20 cellular contexts compared by ENCODE assay signal in genomic region chr5:150227606-150228273, GRCh38. TPM values are rescaled to one million over a fixed set of nuclear protein-coding genes. Genes with fewer than 3 reads are reported as not detected.
DNase-seq lines count a peak whose midpoint lies in the region; ATAC-seq and TF ChIP-seq lines count a peak whose summit lies in the region.
"Had no signal": no experiment of that assay in that cellular context is flagged by ENCODE, and none has a peak within 500 bp of the region (broad histone marks: within the 10 kb centered on the region; RNA-seq: fewer than 3 reads in every experiment).

No MANE protein-coding gene starts in this region.

- H3K9me3 Mint-ChIP-seq in HFFc6 (no peaks in the 10 kb centered on the region), endothelial cell (ENCODE audit: unreplicated experiment) (no peaks in the 10 kb centered on the region)
- H3K9me3 Mint-ChIP-seq: activated CD4-positive, alpha-beta memory T cell treated with anti-CD3 and anti-CD28 coated beads, Interleukin-2, amount 10 ng/mL, durations not matched to agents 7 days and 5 days; activated naive CD4-positive, alpha-beta T cell treated with anti-CD3 and anti-CD28 coated beads, Interleukin-2, amount 50 U/mL, for 72 hours had no signal

- H3K27me3 Mint-ChIP-seq in HFFc6 (ENCODE audit: insufficient read depth) (no peaks in the 10 kb centered on the region; the same call in none of the 2 replicates), endothelial cell (ENCODE audit: unreplicated experiment) (peaks cover 4% of the 10 kb centered on the region)
- H3K27me3 Mint-ChIP-seq: activated CD4-positive, alpha-beta memory T cell treated with anti-CD3 and anti-CD28 coated beads, Interleukin-2, amount 10 ng/mL, durations not matched to agents 7 days and 5 days; brain had no signal

- no peaks in the 10 kb centered on the region for H3K36me3 Mint-ChIP-seq in HFFc6 (ENCODE audit: low read depth)
- no peaks in the 10 kb centered on the region for H3K36me3 Mint-ChIP-seq in endothelial cell (ENCODE audit: low read depth, unreplicated experiment)
- H3K36me3 Mint-ChIP-seq: activated naive CD4-positive, alpha-beta T cell treated with anti-CD3 and anti-CD28 coated beads, Interleukin-2, amount 50 U/mL, for 72 hours had no signal

- peaks cover 22% of the 10 kb centered on the region for H3K4me1 Mint-ChIP-seq in HFFc6 (ENCODE audit: low read depth)
- no peaks in the 10 kb centered on the region for H3K4me1 Mint-ChIP-seq in endothelial cell (ENCODE audit: unreplicated experiment)
- H3K4me1 Mint-ChIP-seq: activated CD4-positive, alpha-beta memory T cell treated with anti-CD3 and anti-CD28 coated beads, Interleukin-2, amount 10 ng/mL, durations not matched to agents 7 days and 5 days had no signal

- TF ChIP-seq CTCF in HFFc6 (IDR thresholded peaks at IDR 0.05): no peak
- TF ChIP-seq CTCF in foreskin fibroblast (IDR thresholded peaks at IDR 0.05; ENCODE audit: low read depth, low read length): no peak
- TF ChIP-seq CTCF in endothelial cell (IDR thresholded peaks at IDR 0.05; ENCODE audit: unreplicated experiment): no peak

- no peak overlapping the region for H3K27ac Mint-ChIP-seq in HFFc6
- H3K27ac Mint-ChIP-seq in endothelial cell (ENCODE audit: unreplicated experiment): no peak overlapping the region
- H3K27ac Mint-ChIP-seq: activated CD4-positive, alpha-beta memory T cell treated with anti-CD3 and anti-CD28 coated beads, Interleukin-2, amount 10 ng/mL, durations not matched to agents 7 days and 5 days had no signal

- no peak overlapping the region for H3K4me3 Mint-ChIP-seq in HFFc6
- H3K4me3 Mint-ChIP-seq in endothelial cell (ENCODE audit: unreplicated experiment): no peak overlapping the region
- H3K4me3 Mint-ChIP-seq: activated CD4-positive, alpha-beta memory T cell treated with anti-CD3 and anti-CD28 coated beads, Interleukin-2, amount 10 ng/mL, durations not matched to agents 7 days and 5 days; brain had no signal

- DNase-seq in AG20443 (ENCODE audit: low spot score): peak; percentile 69
- DNase-seq in HFFc6: peak; percentile 37
- peak; percentile 35 for DNase-seq in T1000 (lab: John Stamatoyannopoulos, UW)
- DNase-seq in foreskin fibroblast: peak; percentile 62 to 87
- DNase-seq in OCI-M2 (lab: John Stamatoyannopoulos, UW; ENCODE audit: unreplicated experiment): no peak
- no peak for DNase-seq in endothelial cell (ENCODE audit: low spot score)
- no peak for DNase-seq in HPDE6-E6E7 (ENCODE audit: extremely low spot score)
- DNase-seq: activated CD4-positive, alpha-beta memory T cell treated with anti-CD3 and anti-CD28 coated beads, Interleukin-2, amount 10 ng/mL, durations not matched to agents 7 days and 5 days; activated T-cell treated with anti-CD3 and anti-CD28 coated beads, Interleukin-2, amount 50 U/mL, for 48 hours; AML-193; esophagus squamous epithelium; GF-D8; KG1; NCI-H2171; NCI-H82 had no signal

- no peak for ATAC-seq in HG02840 (IDR thresholded peaks at IDR 0.05; ENCODE audit: low FRiP score, unreplicated experiment)
- ATAC-seq: activated naive CD4-positive, alpha-beta T cell treated with anti-CD3 and anti-CD28 coated beads, Interleukin-2, amount 50 U/mL, for 72 hours had no signal

- no peak overlapping the region for H3K4me3 ChIP-seq in foreskin fibroblast (ENCODE audit: low read depth in 1 of 2, low read length in 2 of 2)
- H3K4me3 ChIP-seq: esophagus squamous epithelium had no signal

RNA-seq across cellular contexts. Expression of gene SLC6A7, which starts 37.9 kb away (rescaled TPM):
- not detected for total RNA-seq in HFFc6 (2021; fragmentation: NEBNext Ultra II Directional; extraction: Animal tissue kit (Norgen Biotek cat#: 25700))
- total RNA-seq in endothelial cell (ENCODE audit: unreplicated experiment): not detected
- total RNA-seq: activated CD4-positive, alpha-beta memory T cell treated with anti-CD3 and anti-CD28 coated beads, Interleukin-2, amount 10 ng/mL, durations not matched to agents 7 days and 5 days; activated naive CD4-positive, alpha-beta T cell treated with anti-CD3 and anti-CD28 coated beads, Interleukin-2, amount 50 U/mL, for 72 hours; dermis microvascular lymphatic vessel endothelial cell; esophagus squamous epithelium; omental fat pad had no signal

Comparison
In these comparisons a context has a peak if more than half of its experiments do, and no peak if none do; other contexts are left out.
1. DNase-seq: peak in AG20443 (single experiment), HFFc6 (single experiment), T1000 (single experiment) and foreskin fibroblast (2 of 2); none in OCI-M2 (single experiment), endothelial cell (single experiment) and HPDE6-E6E7 (single experiment).